9 cellular contexts compared by ENCODE assay signal in genomic region chr6:2986722-2987196, GRCh38. TPM values are rescaled to one million over a fixed set of nuclear protein-coding genes. Genes with fewer than 3 reads are reported as not detected.
DNase-seq lines count a peak whose midpoint lies in the region; ATAC-seq and TF ChIP-seq lines count a peak whose summit lies in the region.
"Had no signal": no experiment of that assay in that cellular context is flagged by ENCODE, and none has a peak within 500 bp of the region (broad histone marks: within the 10 kb centered on the region; RNA-seq: fewer than 3 reads in every experiment).

No MANE protein-coding gene starts in this region.

- TF ChIP-seq CTCF in SK-N-SH (IDR thresholded peaks at IDR 0.05), result no peak
- TF ChIP-seq CTCF in sigmoid colon (IDR thresholded peaks at IDR 0.05), result no peak

- H3F3A ChIP-seq in SK-N-SH (replicated peaks; ENCODE audit: insufficient read depth), result peaks cover 29% of the 10 kb centered on the region

- H3K9ac ChIP-seq in SK-N-SH, result peak overlapping the region; percentile 98; the same call in 1 of the 2 replicates

- intact Hi-C loops in sigmoid colon (cut with DNase I), result loop anchor here (5.0 kb wide), 2 partner anchors 194 to 219 kb away; partner anchors contain the start of gene WRNIP1

- ATAC-seq in GM21390 (IDR thresholded peaks at IDR 0.05; ENCODE audit: unreplicated experiment) (no peak), GM21381 (IDR thresholded peaks at IDR 0.05; ENCODE audit: unreplicated experiment) (no peak)
- ATAC-seq: activated CD4-positive, alpha-beta T cell treated with anti-CD3 and anti-CD28 coated beads for 36 hours had no signal

- no peaks in the 10 kb centered on the region for H4K20me1 ChIP-seq in SK-N-SH (ENCODE audit: insufficient read depth)

- H3K9me3 ChIP-seq in SK-N-SH (no peaks in the 10 kb centered on the region), sigmoid colon (no peaks in the 10 kb centered on the region)

- no peak for TF ChIP-seq RAD21 in SK-N-SH (IDR thresholded peaks at IDR 0.05; ENCODE audit: low read length)

- 13% methylated on average over 3 of the region's 3 CpGs for WGBS in SK-N-SH (ENCODE audit: low lambda C conversion rate)
- 12 to 47% methylated on average over 3 of the region's 3 CpGs for WGBS in sigmoid colon, 2 donors

- no peak for TF ChIP-seq POLR2A in sigmoid colon (IDR thresholded peaks at IDR 0.05)

- H3K27ac ChIP-seq in SK-N-SH (ENCODE audit: low read depth in 2 of 2, low read length in 1 of 2) (peak overlapping the region; percentile 40 to 99; a peak in 3 of 4 replicates), sigmoid colon (peak overlapping the region; percentile 95 to 98 (median 96))

- H3K36me3 ChIP-seq in SK-N-SH (replicated peaks in 1 of 2; ENCODE audit: control insufficient read depth in 1 of 2, insufficient read depth in 2 of 2, low read length in 1 of 2), result no peaks in the 10 kb centered on the region
- no peaks in the 10 kb centered on the region for H3K36me3 ChIP-seq in sigmoid colon

- peak overlapping the region in 1 of 2 experiments; percentile 27; a peak in 1 of 4 replicates for H3K4me3 ChIP-seq in SK-N-SH (ENCODE audit: low read depth in 2 of 2, low read length in 1 of 2)
- H3K4me3 ChIP-seq in sigmoid colon, result no peak overlapping the region

- no peaks in the 10 kb centered on the region for H3K9me2 ChIP-seq in SK-N-SH

- DNase-seq in GM04504 (ENCODE audit: low read depth) (peak; percentile 93), SK-N-SH (no peak), fibroblast of gingiva (ENCODE audit: low read depth) (peak; percentile 88), sigmoid colon (peak; percentile 80), KBM-7 (no peak)
- no peak for DNase-seq in activated CD4-positive, CD25-positive, alpha-beta regulatory T cell (lab: John Stamatoyannopoulos, UW)
- DNase-seq: activated CD4-positive, alpha-beta T cell treated with anti-CD3 and anti-CD28 coated beads for 36 hours had no signal

- in situ Hi-C loops in KBM-7 (cut with MboI; ENCODE audit: low pct_unique_long_range_greater_than_20kb, low sequenced_read_pairs), result loop anchor here (25.0 kb wide), 1 partner anchor 1026 kb away; a partner anchor contains a TSS

- CTCF ChIA-PET in SK-N-SH (lab: Yijun Ruan, JAX), result interaction anchor here (0.7 to 5.1 kb wide), 8 partner anchors 9 to 248 kb away, joined by 3 to 88 read pairs (median 4); no protein-coding TSS in a partner anchor

- peak overlapping the region; percentile 90 for H3K4me2 ChIP-seq in SK-N-SH

- TF ChIP-seq EP300 in SK-N-SH (IDR thresholded peaks at IDR 0.05; ENCODE audit: borderline replicate concordance in 1 of 2, low read depth in 1 of 2, low read length in 1 of 2) (peak in 1 of 2 experiments; percentile 47; a peak in 1 of 4 replicates), sigmoid colon (IDR thresholded peaks at IDR 0.05) (no peak)

- H3K4me1 ChIP-seq in SK-N-SH (ENCODE audit: control insufficient read depth in 1 of 2, insufficient read depth in 2 of 2, low read depth in 1 of 2, low read length in 1 of 2), result peaks cover 18 to 19% of the 10 kb centered on the region in 2 experiments
- H3K4me1 ChIP-seq in sigmoid colon, result peaks cover 0 to 44% (median 36%) of the 10 kb centered on the region in 4 donors

- POLR2A ChIA-PET in SK-N-SH (lab: Yijun Ruan, JAX), result interaction anchor here (1.1 to 4.5 kb wide), 2 partner anchors 15 to 240 kb away, joined by 3 to 38 read pairs; partner anchors contain the start of gene SERPINB6

- H3K27me3 ChIP-seq in SK-N-SH (ENCODE audit: insufficient read depth) (no peaks in the 10 kb centered on the region), sigmoid colon (no peaks in the 10 kb centered on the region)

- peaks cover 4% of the 10 kb centered on the region; the same call in 1 of the 2 replicates for H3K79me2 ChIP-seq in SK-N-SH (ENCODE audit: insufficient read depth)

- H2AFZ ChIP-seq in SK-N-SH (ENCODE audit: low read depth), result no peak overlapping the region

TF ChIP-seq in SK-N-SH, 30 proteins besides CTCF, POLR2A, EP300 and RAD21 (continues in another document):
- TF ChIP-seq GABPA (IDR thresholded peaks at IDR 0.05; ENCODE audit: low read depth) (no peak), MAX (IDR thresholded peaks at IDR 0.05; ENCODE audit: low read depth) (peak; percentile 62), EZH2phosphoT487 (IDR thresholded peaks at IDR 0.05; ENCODE audit: borderline replicate concordance, low read depth) (no peak), CHD2 (IDR thresholded peaks at IDR 0.05; ENCODE audit: low read length, partially characterized antibody) (no peak), TEAD4 (IDR thresholded peaks at IDR 0.05; ENCODE audit: borderline replicate concordance, insufficient read depth) (no peak), JUND (IDR thresholded peaks at IDR 0.05) (peak; percentile 70), ELF1 (IDR thresholded peaks at IDR 0.05) (no peak), YY1 (IDR thresholded peaks at IDR 0.05; ENCODE audit: low read depth) (no peak), FOXJ3 (CRISPR knock-in tag; IDR thresholded peaks at IDR 0.05) (no peak), RFX5 (IDR thresholded peaks at IDR 0.05; ENCODE audit: low read length) (no peak), PBX3 (IDR thresholded peaks at IDR 0.05) (peak; percentile 46; the same call in 1 of the 2 replicates), SIN3A (IDR thresholded peaks at IDR 0.05; ENCODE audit: borderline replicate concordance, low read depth, low read length) (no peak), FOSL2 (IDR thresholded peaks at IDR 0.05; ENCODE audit: borderline replicate concordance, low read depth) (peak; percentile 51; the same call in 1 of the 2 replicates), GATA2 (CRISPR knock-in tag; IDR thresholded peaks at IDR 0.05) (no peak), TAF1 (IDR thresholded peaks at IDR 0.05; ENCODE audit: borderline replicate concordance, low read depth, low read length) (no peak), ZBTB33 (IDR thresholded peaks at IDR 0.05; ENCODE audit: borderline replicate concordance, low read depth) (no peak), MEF2A (IDR thresholded peaks at IDR 0.05; ENCODE audit: borderline replicate concordance, low read depth) (no peak), TCF12 (IDR thresholded peaks at IDR 0.05) (peak; percentile 68)

RNA-seq across cellular contexts. Expression of gene NQO2, which starts 12.9 kb away (rescaled TPM):
- 19.2 and 22.5 TPM in 2 replicates for polyA plus RNA-seq in SK-N-SH (2012; rRNA removed)
- 18.9 and 20.4 TPM in 2 replicates for polyA plus RNA-seq in SK-N-SH (2012; cell fraction: cytosol; rRNA removed)
- polyA plus RNA-seq in SK-N-SH (2012; cell fraction: nucleus; rRNA removed), result 14.6 and 18.6 TPM in 2 replicates
- 10 to 100 TPM; 14.7 to 33.2 (median 24.0) TPM for total RNA-seq in sigmoid colon
- polyA plus RNA-seq in sigmoid colon, result 10 to 100 TPM; 12.5 to 18.0 (median 16.1) TPM

RNA-seq across cellular contexts. Expression of gene SERPINB6, which starts 15.4 kb away (rescaled TPM):
- 102 and 111 TPM in 2 replicates for polyA plus RNA-seq in SK-N-SH (2012; rRNA removed)
- 109 TPM in 2 replicates for polyA plus RNA-seq in SK-N-SH (2012; cell fraction: cytosol; rRNA removed)
- polyA plus RNA-seq in SK-N-SH (2012; cell fraction: nucleus; rRNA removed), result 123 and 128 TPM in 2 replicates
- total RNA-seq in sigmoid colon, result 100 to 1,000 TPM; 150 to 207 (median 174) TPM
- polyA plus RNA-seq in sigmoid colon, result 100 to 1,000 TPM; 152 to 194 (median 178) TPM

Comparison
In these comparisons a context has a peak if more than half of its experiments do, and no peak if none do; other contexts are left out.
1. DNase-seq: peak in GM04504 (single experiment), fibroblast of gingiva (single experiment) and sigmoid colon (single experiment); none in SK-N-SH (single experiment), KBM-7 (single experiment) and activated CD4-positive, CD25-positive, alpha-beta regulatory T cell (0 of 4).